ENCODE assay signal across 25 cellular contexts in the genomic region with DNA sequence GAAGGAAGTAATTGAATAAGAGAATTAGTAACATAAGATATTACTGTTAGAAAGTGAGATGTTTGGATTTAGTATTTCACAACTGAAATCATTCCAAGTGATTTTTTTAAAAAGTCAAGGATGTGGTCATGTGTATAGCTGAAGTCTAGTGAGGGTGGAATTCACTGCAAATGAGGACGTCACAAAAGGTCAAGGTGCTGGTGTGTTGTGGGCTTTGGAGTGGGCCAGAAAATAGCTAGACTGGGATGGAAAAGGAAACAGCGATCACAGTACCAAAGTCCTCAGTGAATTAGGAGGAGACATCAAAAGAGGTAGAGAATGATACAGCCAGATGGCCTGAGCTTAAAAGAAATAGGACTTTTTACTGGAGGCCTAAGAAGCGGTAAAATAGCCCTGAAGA.
DNase-seq lines count a peak whose midpoint lies in the region; ATAC-seq and TF ChIP-seq lines count a peak whose summit lies in the region.
"Had no signal": no experiment of that assay in that cellular context is flagged by ENCODE, and none has a peak within 500 bp of the region (broad histone marks: within the 10 kb centered on the region; RNA-seq: fewer than 3 reads in every experiment).

No MANE protein-coding gene starts in this region.

- intact Hi-C loops in ovary (cut with DNase I) (loop anchor here in 1 of 4 donors (10.0 kb wide), 1 partner anchor 120 kb away; no protein-coding TSS in a partner anchor), testis (cut with DNase I; ENCODE audit: low total_unique reads) (no loop called here)

- 19 to 46% (median 21%) methylated on average over 3 of the region's 3 CpGs for WGBS in ovary, 3 donors
- 58 to 75% methylated on average over 3 of the region's 3 CpGs for WGBS in testis, 2 donors

- H3K27me3 ChIP-seq in ovary = no peaks in the 10 kb centered on the region
- no peaks in the 10 kb centered on the region for H3K27me3 ChIP-seq in testis
- H3K27me3 ChIP-seq: BE2C; BLaER1; BLaER1 treated with 17β-estradiol and CSF1 and Interleukin-3, amounts not matched to agents 10 nM and 100 nM had no signal

- H3K4me1 ChIP-seq in ovary (ENCODE audit: insufficient read depth) = peaks cover 4% of the 10 kb centered on the region
- H3K4me1 ChIP-seq in testis = no peaks in the 10 kb centered on the region
- H3K4me1 ChIP-seq: A549; BE2C; BLaER1; BLaER1 treated with 17β-estradiol and CSF1 and Interleukin-3, amounts not matched to agents 10 nM and 100 nM; Caco-2 had no signal

- TF ChIP-seq CTCF in ovary (IDR thresholded peaks at IDR 0.05) = no peak
- TF ChIP-seq CTCF in testis (IDR thresholded peaks at IDR 0.05) = no peak

- no peak for TF ChIP-seq EP300 in ovary (IDR thresholded peaks at IDR 0.05)

- H3K4me3 ChIP-seq in ovary (no peak overlapping the region), testis (no peak overlapping the region)
- H3K4me3 ChIP-seq: A549; BLaER1; BLaER1 treated with 17β-estradiol and CSF1 and Interleukin-3, amounts not matched to agents 10 nM and 100 nM had no signal

- ATAC-seq in GM21717 (IDR thresholded peaks at IDR 0.05; ENCODE audit: unreplicated experiment) (no peak), GM19395 (IDR thresholded peaks at IDR 0.05; ENCODE audit: unreplicated experiment) (no peak)
- ATAC-seq: A549; CD8-positive, alpha-beta T cell had no signal

- H3K36me3 ChIP-seq in ovary (no peaks in the 10 kb centered on the region), testis (ENCODE audit: low read depth, missing control alignments) (no peaks in the 10 kb centered on the region)
- H3K36me3 ChIP-seq: BE2C; BLaER1; BLaER1 treated with 17β-estradiol and CSF1 and Interleukin-3, amounts not matched to agents 10 nM and 100 nM had no signal

- peak; percentile 49 to 63 (median 62) for DNase-seq in ovary
- DNase-seq in testis = peak; percentile 19
- DNase-seq: 8988T; ACHN; AML-193; BE2C; C1 segment of cervical spinal cord; Caco-2; CD4-positive, alpha-beta memory T cell; CD4-positive, alpha-beta T cell; CD4-positive, CD25-positive, alpha-beta regulatory T cell; CD8-positive, alpha-beta memory T cell; CD8-positive, alpha-beta T cell; DMS 273 treated with DMSO at 0.1 percent for 48 hours; DMS79; DMS79 treated with DMSO at 0.1 percent for 48 hours; DND-41; EL had no signal

- TF ChIP-seq POLR2A in ovary (IDR thresholded peaks at IDR 0.05) (no peak), testis (IDR thresholded peaks at IDR 0.05) (no peak)

- H3K9me3 ChIP-seq in ovary = no peaks in the 10 kb centered on the region
- no peaks in the 10 kb centered on the region for H3K9me3 ChIP-seq in testis
- H3K9me3 ChIP-seq: A549; BE2C; BLaER1; BLaER1 treated with 17β-estradiol and CSF1 and Interleukin-3, amounts not matched to agents 10 nM and 100 nM; Caco-2 had no signal

- H3K27ac ChIP-seq in ovary (peak overlapping the region in 1 of 2 donors; percentile 73), testis (no peak overlapping the region)
- H3K27ac ChIP-seq: 22Rv1; A549; BLaER1; BLaER1 treated with 17β-estradiol and CSF1 and Interleukin-3, amounts not matched to agents 10 nM and 100 nM; C4-2B had no signal
